Comparison of ENCODE assay signal across 1 cellular context in the genomic region with DNA sequence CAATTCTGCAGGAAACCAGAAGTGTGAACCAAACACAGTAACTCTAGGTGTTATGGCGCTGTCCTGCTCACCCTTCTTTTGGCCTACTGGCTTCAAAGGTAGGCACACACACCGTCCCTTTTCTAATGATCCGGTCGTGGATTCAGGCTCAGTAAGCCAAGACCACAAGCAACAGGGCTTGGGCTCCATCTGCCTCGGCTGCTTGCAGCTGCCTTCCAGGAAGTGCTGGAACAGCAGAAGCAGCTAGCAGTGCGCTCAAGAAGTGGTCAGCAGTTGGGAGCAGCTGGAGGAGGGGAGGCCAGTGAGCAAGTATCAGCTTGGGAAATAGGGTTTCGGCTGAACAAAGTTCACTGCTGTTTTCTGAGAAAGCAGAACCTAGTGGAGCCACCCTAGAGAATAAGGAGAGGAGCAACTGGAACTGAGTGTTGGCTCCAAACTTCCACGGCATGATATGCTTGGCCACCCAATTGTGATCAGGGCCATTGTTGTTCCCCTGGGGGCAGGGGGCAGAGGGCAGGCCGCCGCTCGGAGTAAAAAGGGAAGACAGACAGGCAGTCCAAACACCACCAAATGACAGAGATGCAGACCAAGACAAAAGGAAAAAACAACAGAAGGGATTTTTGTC.
TF ChIP-seq lines count a peak whose summit lies in the region.

No MANE protein-coding gene starts in this region.

TF ChIP-seq in K562, 482 proteins besides CTCF, POLR2A, EP300 and RAD21 (continued from another document and continues in another):
- TF ChIP-seq POLR2AphosphoS5 (IDR thresholded peaks at IDR 0.05; ENCODE audit: control insufficient read depth, insufficient read depth, low read depth, low read length) (no peak), SIN3B (IDR thresholded peaks at IDR 0.05; ENCODE audit: low read depth) (no peak), E2F3 (CRISPR knock-in tag; IDR thresholded peaks at IDR 0.05) (no peak), ZNF175 (CRISPR knock-in tag; IDR thresholded peaks at IDR 0.05; ENCODE audit: low read depth) (peak; percentile 54; the same call in 1 of the 2 replicates), RHOXF2B (CRISPR knock-in tag; conservative IDR thresholded peaks at IDR 0.05) (no peak), RFX5 (IDR thresholded peaks at IDR 0.05; ENCODE audit: low read depth, low read length) (no peak), ZNF224 (CRISPR knock-in tag; IDR thresholded peaks at IDR 0.05) (no peak), KAT2B (IDR thresholded peaks at IDR 0.05; ENCODE audit: low read depth, low read length) (no peak), SMARCA5 (IDR thresholded peaks at IDR 0.05) (no peak), GABPA (tag; conservative IDR thresholded peaks at IDR 0.05; ENCODE audit: low read depth) (no peak; the same call in 1 of the 2 replicates), GTF2F1 (IDR thresholded peaks at IDR 0.05; ENCODE audit: low read depth, low read length) (no peak), GTF2E2 (tag; IDR thresholded peaks at IDR 0.05) (0 out of 2 replicates have a peak, but pooled peaks have one; percentile 8), PTBP1 (IDR thresholded peaks at IDR 0.05; ENCODE audit: low read depth, low read length) (no peak), ZNF780A (CRISPR knock-in tag; IDR thresholded peaks at IDR 0.05) (no peak), RBBP5 (IDR thresholded peaks at IDR 0.05; ENCODE audit: borderline replicate concordance, insufficient read depth, low read length, poor library complexity, severe bottlenecking) (no peak), SIN3A (IDR thresholded peaks at IDR 0.05; ENCODE audit: borderline replicate concordance in 2 of 2, control insufficient read depth in 1 of 2, low read depth in 2 of 2, low read length in 2 of 2) (no peak), ZFP36 (IDR thresholded peaks at IDR 0.05; ENCODE audit: low read depth, low read length, partially characterized antibody) (no peak), SMAD1 (IDR thresholded peaks at IDR 0.05; ENCODE audit: low read depth, low read length, partially characterized antibody) (no peak), NFATC3 (IDR thresholded peaks at IDR 0.05) (no peak), ATF7 (IDR thresholded peaks at IDR 0.05) (peak; percentile 52; the same call in 1 of the 2 replicates), NCOA6 (IDR thresholded peaks at IDR 0.05) (no peak), HOXB6 (CRISPR knock-in tag; IDR thresholded peaks at IDR 0.05; ENCODE audit: borderline replicate concordance) (no peak), NFRKB (IDR thresholded peaks at IDR 0.05; ENCODE audit: low read depth) (peak; percentile 67), POLR2B (IDR thresholded peaks at IDR 0.05; ENCODE audit: low read depth, partially characterized antibody) (no peak), MEIS2 (IDR thresholded peaks at IDR 0.05; ENCODE audit: partially characterized antibody) (no peak), HNRNPH1 (optimal IDR thresholded peaks at IDR 0.05; ENCODE audit: low read depth, low read length) (no peak), PTTG1 (tag; IDR thresholded peaks at IDR 0.05; ENCODE audit: low read depth) (no peak), RFX1 (IDR thresholded peaks at IDR 0.05) (no peak), ZNF589 (CRISPR knock-in tag; IDR thresholded peaks at IDR 0.05; ENCODE audit: low read depth) (0 out of 2 replicates have a peak, but pooled peaks have one; percentile 69), RBM15 (IDR thresholded peaks at IDR 0.05; ENCODE audit: insufficient read depth, low read length) (no peak), POU5F1 (IDR thresholded peaks at IDR 0.05; ENCODE audit: borderline replicate concordance, low read depth, low read length, partially characterized antibody) (no peak), NBN (IDR thresholded peaks at IDR 0.05; ENCODE audit: low read depth) (no peak), TAL1 (IDR thresholded peaks at IDR 0.05) (no peak), ZSCAN29 (IDR thresholded peaks at IDR 0.05) (no peak), ELF2 (CRISPR knock-in tag; IDR thresholded peaks at IDR 0.05) (0 out of 2 replicates have a peak, but pooled peaks have one; percentile 57), CBX5 (IDR thresholded peaks at IDR 0.05; ENCODE audit: borderline replicate concordance, low read depth) (no peak), ZNF561 (CRISPR knock-in tag; conservative IDR thresholded peaks at IDR 0.05) (no peak), MED1 (CRISPR knock-in tag; IDR thresholded peaks at IDR 0.05; ENCODE audit: borderline replicate concordance) (no peak), POLR3A (IDR thresholded peaks at IDR 0.05; ENCODE audit: borderline replicate concordance, extremely low read depth, insufficient read depth, insufficient read length) (no peak), LARP7 (IDR thresholded peaks at IDR 0.05) (no peak)
- TF ChIP-seq, protein P1, sequence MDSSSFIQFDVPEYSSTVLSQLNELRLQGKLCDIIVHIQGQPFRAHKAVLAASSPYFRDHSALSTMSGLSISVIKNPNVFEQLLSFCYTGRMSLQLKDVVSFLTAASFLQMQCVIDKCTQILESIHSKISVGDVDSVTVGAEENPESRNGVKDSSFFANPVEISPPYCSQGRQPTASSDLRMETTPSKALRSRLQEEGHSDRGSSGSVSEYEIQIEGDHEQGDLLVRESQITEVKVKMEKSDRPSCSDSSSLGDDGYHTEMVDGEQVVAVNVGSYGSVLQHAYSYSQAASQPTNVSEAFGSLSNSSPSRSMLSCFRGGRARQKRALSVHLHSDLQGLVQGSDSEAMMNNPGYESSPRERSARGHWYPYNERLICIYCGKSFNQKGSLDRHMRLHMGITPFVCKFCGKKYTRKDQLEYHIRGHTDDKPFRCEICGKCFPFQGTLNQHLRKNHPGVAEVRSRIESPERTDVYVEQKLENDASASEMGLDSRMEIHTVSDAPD (CRISPR knock-in tag; IDR thresholded peaks at IDR 0.05), result no peak
- TF ChIP-seq, protein P2, sequence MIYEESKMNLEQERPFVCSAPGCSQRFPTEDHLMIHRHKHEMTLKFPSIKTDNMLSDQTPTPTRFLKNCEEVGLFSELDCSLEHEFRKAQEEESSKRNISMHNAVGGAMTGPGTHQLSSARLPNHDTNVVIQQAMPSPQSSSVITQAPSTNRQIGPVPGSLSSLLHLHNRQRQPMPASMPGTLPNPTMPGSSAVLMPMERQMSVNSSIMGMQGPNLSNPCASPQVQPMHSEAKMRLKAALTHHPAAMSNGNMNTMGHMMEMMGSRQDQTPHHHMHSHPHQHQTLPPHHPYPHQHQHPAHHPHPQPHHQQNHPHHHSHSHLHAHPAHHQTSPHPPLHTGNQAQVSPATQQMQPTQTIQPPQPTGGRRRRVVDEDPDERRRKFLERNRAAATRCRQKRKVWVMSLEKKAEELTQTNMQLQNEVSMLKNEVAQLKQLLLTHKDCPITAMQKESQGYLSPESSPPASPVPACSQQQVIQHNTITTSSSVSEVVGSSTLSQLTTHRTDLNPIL (CRISPR knock-in tag; IDR thresholded peaks at IDR 0.05), result no peak
- TF ChIP-seq, protein P3, sequence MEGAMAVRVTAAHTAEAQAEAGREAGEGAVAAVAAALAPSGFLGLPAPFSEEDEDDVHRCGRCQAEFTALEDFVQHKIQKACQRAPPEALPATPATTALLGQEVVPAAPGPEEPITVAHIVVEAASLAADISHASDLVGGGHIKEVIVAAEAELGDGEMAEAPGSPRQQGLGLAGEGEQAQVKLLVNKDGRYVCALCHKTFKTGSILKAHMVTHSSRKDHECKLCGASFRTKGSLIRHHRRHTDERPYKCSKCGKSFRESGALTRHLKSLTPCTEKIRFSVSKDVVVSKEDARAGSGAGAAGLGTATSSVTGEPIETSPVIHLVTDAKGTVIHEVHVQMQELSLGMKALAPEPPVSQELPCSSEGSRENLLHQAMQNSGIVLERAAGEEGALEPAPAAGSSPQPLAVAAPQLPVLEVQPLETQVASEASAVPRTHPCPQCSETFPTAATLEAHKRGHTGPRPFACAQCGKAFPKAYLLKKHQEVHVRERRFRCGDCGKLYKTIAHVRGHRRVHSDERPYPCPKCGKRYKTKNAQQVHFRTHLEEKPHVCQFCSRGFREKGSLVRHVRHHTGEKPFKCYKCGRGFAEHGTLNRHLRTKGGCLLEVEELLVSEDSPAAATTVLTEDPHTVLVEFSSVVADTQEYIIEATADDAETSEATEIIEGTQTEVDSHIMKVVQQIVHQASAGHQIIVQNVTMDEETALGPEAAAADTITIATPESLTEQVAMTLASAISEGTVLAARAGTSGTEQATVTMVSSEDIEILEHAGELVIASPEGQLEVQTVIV (CRISPR knock-in tag; IDR thresholded peaks at IDR 0.05; ENCODE audit: borderline replicate concordance), result no peak
- TF ChIP-seq, protein P4, sequence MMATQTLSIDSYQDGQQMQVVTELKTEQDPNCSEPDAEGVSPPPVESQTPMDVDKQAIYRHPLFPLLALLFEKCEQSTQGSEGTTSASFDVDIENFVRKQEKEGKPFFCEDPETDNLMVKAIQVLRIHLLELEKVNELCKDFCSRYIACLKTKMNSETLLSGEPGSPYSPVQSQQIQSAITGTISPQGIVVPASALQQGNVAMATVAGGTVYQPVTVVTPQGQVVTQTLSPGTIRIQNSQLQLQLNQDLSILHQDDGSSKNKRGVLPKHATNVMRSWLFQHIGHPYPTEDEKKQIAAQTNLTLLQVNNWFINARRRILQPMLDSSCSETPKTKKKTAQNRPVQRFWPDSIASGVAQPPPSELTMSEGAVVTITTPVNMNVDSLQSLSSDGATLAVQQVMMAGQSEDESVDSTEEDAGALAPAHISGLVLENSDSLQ (IDR thresholded peaks at IDR 0.05), result no peak
- TF ChIP-seq, protein P5, sequence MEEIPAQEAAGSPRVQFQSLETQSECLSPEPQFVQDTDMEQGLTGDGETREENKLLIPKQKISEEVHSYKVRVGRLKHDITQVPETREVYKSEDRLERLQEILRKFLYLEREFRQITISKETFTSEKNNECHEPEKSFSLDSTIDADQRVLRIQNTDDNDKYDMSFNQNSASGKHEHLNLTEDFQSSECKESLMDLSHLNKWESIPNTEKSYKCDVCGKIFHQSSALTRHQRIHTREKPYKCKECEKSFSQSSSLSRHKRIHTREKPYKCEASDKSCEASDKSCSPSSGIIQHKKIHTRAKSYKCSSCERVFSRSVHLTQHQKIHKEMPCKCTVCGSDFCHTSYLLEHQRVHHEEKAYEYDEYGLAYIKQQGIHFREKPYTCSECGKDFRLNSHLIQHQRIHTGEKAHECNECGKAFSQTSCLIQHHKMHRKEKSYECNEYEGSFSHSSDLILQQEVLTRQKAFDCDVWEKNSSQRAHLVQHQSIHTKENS (CRISPR knock-in tag; IDR thresholded peaks at IDR 0.05), result no peak
- TF ChIP-seq, protein P6, sequence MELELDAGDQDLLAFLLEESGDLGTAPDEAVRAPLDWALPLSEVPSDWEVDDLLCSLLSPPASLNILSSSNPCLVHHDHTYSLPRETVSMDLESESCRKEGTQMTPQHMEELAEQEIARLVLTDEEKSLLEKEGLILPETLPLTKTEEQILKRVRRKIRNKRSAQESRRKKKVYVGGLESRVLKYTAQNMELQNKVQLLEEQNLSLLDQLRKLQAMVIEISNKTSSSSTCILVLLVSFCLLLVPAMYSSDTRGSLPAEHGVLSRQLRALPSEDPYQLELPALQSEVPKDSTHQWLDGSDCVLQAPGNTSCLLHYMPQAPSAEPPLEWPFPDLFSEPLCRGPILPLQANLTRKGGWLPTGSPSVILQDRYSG (tag; conservative IDR thresholded peaks at IDR 0.05; ENCODE audit: low read depth), result 0 out of 2 replicates have a peak, but pooled peaks have one; percentile 32
- TF ChIP-seq, protein P7, sequence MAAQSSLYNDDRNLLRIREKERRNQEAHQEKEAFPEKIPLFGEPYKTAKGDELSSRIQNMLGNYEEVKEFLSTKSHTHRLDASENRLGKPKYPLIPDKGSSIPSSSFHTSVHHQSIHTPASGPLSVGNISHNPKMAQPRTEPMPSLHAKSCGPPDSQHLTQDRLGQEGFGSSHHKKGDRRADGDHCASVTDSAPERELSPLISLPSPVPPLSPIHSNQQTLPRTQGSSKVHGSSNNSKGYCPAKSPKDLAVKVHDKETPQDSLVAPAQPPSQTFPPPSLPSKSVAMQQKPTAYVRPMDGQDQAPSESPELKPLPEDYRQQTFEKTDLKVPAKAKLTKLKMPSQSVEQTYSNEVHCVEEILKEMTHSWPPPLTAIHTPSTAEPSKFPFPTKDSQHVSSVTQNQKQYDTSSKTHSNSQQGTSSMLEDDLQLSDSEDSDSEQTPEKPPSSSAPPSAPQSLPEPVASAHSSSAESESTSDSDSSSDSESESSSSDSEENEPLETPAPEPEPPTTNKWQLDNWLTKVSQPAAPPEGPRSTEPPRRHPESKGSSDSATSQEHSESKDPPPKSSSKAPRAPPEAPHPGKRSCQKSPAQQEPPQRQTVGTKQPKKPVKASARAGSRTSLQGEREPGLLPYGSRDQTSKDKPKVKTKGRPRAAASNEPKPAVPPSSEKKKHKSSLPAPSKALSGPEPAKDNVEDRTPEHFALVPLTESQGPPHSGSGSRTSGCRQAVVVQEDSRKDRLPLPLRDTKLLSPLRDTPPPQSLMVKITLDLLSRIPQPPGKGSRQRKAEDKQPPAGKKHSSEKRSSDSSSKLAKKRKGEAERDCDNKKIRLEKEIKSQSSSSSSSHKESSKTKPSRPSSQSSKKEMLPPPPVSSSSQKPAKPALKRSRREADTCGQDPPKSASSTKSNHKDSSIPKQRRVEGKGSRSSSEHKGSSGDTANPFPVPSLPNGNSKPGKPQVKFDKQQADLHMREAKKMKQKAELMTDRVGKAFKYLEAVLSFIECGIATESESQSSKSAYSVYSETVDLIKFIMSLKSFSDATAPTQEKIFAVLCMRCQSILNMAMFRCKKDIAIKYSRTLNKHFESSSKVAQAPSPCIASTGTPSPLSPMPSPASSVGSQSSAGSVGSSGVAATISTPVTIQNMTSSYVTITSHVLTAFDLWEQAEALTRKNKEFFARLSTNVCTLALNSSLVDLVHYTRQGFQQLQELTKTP (IDR thresholded peaks at IDR 0.05; ENCODE audit: low read depth in 1 of 2, partially characterized antibody in 2 of 2), result no peak
- TF ChIP-seq, protein P8, sequence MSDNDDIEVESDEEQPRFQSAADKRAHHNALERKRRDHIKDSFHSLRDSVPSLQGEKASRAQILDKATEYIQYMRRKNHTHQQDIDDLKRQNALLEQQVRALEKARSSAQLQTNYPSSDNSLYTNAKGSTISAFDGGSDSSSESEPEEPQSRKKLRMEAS (CRISPR knock-in tag; IDR thresholded peaks at IDR 0.05), result no peak
- TF ChIP-seq, protein P9, sequence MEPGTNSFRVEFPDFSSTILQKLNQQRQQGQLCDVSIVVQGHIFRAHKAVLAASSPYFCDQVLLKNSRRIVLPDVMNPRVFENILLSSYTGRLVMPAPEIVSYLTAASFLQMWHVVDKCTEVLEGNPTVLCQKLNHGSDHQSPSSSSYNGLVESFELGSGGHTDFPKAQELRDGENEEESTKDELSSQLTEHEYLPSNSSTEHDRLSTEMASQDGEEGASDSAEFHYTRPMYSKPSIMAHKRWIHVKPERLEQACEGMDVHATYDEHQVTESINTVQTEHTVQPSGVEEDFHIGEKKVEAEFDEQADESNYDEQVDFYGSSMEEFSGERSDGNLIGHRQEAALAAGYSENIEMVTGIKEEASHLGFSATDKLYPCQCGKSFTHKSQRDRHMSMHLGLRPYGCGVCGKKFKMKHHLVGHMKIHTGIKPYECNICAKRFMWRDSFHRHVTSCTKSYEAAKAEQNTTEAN (CRISPR knock-in tag; IDR thresholded peaks at IDR 0.05), result no peak
- TF ChIP-seq, protein P10, sequence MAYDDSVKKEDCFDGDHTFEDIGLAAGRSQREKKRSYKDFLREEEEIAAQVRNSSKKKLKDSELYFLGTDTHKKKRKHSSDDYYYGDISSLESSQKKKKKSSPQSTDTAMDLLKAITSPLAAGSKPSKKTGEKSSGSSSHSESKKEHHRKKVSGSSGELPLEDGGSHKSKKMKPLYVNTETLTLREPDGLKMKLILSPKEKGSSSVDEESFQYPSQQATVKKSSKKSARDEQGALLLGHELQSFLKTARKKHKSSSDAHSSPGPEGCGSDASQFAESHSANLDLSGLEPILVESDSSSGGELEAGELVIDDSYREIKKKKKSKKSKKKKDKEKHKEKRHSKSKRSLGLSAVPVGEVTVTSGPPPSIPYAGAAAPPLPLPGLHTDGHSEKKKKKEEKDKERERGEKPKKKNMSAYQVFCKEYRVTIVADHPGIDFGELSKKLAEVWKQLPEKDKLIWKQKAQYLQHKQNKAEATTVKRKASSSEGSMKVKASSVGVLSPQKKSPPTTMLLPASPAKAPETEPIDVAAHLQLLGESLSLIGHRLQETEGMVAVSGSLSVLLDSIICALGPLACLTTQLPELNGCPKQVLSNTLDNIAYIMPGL (CRISPR knock-in tag; IDR thresholded peaks at IDR 0.05), result no peak
